ENCODE assay signal across 10 cellular contexts in genomic region chr12:10540776-10541205, GRCh38. TPM values are rescaled to one million over a fixed set of nuclear protein-coding genes. Genes with fewer than 3 reads are reported as not detected.
DNase-seq lines count a peak whose midpoint lies in the region; ATAC-seq and TF ChIP-seq lines count a peak whose summit lies in the region.
"Had no signal": no experiment of that assay in that cellular context is flagged by ENCODE, and none has a peak within 500 bp of the region (broad histone marks: within the 10 kb centered on the region; RNA-seq: fewer than 3 reads in every experiment).

No MANE protein-coding gene starts in this region.

- TF ChIP-seq CTCF in VCaP (conservative IDR thresholded peaks at IDR 0.05), result no peak

- peaks cover 0 to 4% of the 10 kb centered on the region in 2 donors for H3K9me3 Mint-ChIP-seq in activated naive CD4-positive, alpha-beta T cell treated with anti-CD3 and anti-CD28 coated beads, Interleukin-2, amount 50 U/mL, for 72 hours

- DNase-seq in activated naive CD4-positive, alpha-beta T cell treated with anti-CD3 and anti-CD28 coated beads, Interleukin-2, amount 50 U/mL, for 72 hours (ENCODE audit: low spot score in 2 of 2), result peak in 1 of 2 donors; percentile 14
- DNase-seq in activated naive CD4-positive, alpha-beta T cell treated with Interleukin-2 at 50 U/mL for 16 hours, result no peak
- peak; percentile 81 for DNase-seq in stromal cell of bone marrow (ENCODE audit: low read depth)
- DNase-seq in kidney glomerular epithelial cell (lab: John Stamatoyannopoulos, UW), result no peak
- DNase-seq in activated CD4-positive, alpha-beta T cell treated with anti-CD3 and anti-CD28 coated beads, Interleukin-2, amount 50 U/mL, for 1 hour, result no peak
- DNase-seq in NCI-H510A (lab: John Stamatoyannopoulos, UW), result no peak

- H3K36me3 Mint-ChIP-seq in activated naive CD4-positive, alpha-beta T cell treated with anti-CD3 and anti-CD28 coated beads, Interleukin-2, amount 50 U/mL, for 72 hours, result peaks cover 0 to 5% of the 10 kb centered on the region in 2 donors

- H3K27ac Mint-ChIP-seq in activated naive CD4-positive, alpha-beta T cell treated with anti-CD3 and anti-CD28 coated beads, Interleukin-2, amount 50 U/mL, for 72 hours, result peak overlapping the region in 1 of 2 donors; percentile 4

- peak overlapping the region; percentile 11; the same call in 1 of the 2 replicates for H3K27ac ChIP-seq in VCaP
- H3K27ac ChIP-seq: gastroesophageal sphincter had no signal

- ATAC-seq in activated naive CD4-positive, alpha-beta T cell treated with anti-CD3 and anti-CD28 coated beads, Interleukin-2, amount 50 U/mL, for 72 hours, result peak; percentile 94 to 96
- peak; percentile 91 for ATAC-seq in HG02973 (IDR thresholded peaks at IDR 0.05; ENCODE audit: unreplicated experiment)
- ATAC-seq: gastroesophageal sphincter, HepG2 had no signal

RNA-seq across cellular contexts. Expression of gene EIF2S3B, which starts 35.1 kb away (rescaled TPM):
- total RNA-seq in activated naive CD4-positive, alpha-beta T cell treated with anti-CD3 and anti-CD28 coated beads, Interleukin-2, amount 50 U/mL, for 72 hours, result under 1 TPM; 0.30 to 0.49 TPM
